In the genomic region with DNA sequence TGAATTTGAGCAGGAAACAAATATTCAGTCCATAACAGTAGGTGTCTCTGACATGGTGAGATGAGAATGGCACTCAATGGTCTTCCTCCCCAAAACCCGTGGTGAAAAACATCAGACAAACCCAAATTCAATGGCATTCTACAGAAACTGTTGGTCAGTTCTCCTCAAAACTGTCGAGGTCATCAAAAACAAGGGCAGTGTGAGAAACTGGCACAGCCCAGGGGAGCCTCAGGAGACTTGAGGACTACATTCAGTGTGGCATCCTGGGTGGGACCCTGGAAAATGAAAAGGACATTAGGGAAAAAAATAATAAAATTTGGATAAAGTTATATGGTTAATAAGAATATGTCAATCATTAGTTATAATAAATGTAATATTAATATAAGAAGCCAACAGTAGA, we compare ENCODE assay signal across 31 cellular contexts. TPM values are rescaled to one million over a fixed set of nuclear protein-coding genes. Genes with fewer than 3 reads are reported as not detected.
"Had no signal": no experiment of that assay in that cellular context is flagged by ENCODE, and none has a peak within 500 bp of the region (broad histone marks: within the 10 kb centered on the region; RNA-seq: fewer than 3 reads in every experiment).

No MANE protein-coding gene starts in this region.

- ATAC-seq: natural killer cell; psoas muscle; right cardiac atrium; sciatic nerve; stimulated activated memory B cell treated with anti-CD40 and anti-IgM and Interleukin-4, amounts not matched to agents 10 μg/mL and 1 μg/mL and 100 μg/mL, for 72 hours; stimulated activated naive CD8-positive, alpha-beta T cell treated with anti-CD3 and anti-CD28 coated beads, Interleukin-15, amount 100 ng/mL, for 72 hours; stimulated activated naive CD8-positive, alpha-beta T cell treated with anti-CD3 and anti-CD28 coated beads, Interleukin-15, Interleukin-2, amounts not matched to agents 100 U/mL and 50 U/mL, for 24 hours; upper lobe of right lung had no signal

- H3K27ac ChIP-seq: neural progenitor cell, ovary, parathyroid adenoma, psoas muscle, skin epidermis, spleen, suprapubic skin, testis, tibial artery, transverse colon, upper lobe of right lung, uterus had no signal

- H3K4me3 ChIP-seq: neural progenitor cell, ovary, psoas muscle, skin epidermis, smooth muscle cell, spleen, suprapubic skin, testis, tibial artery, transverse colon, upper lobe of right lung, uterus had no signal

- H2AFZ ChIP-seq: neural progenitor cell, parathyroid adenoma had no signal

- H3K9ac ChIP-seq: neural progenitor cell, parathyroid adenoma had no signal

- DNase-seq: natural killer cell; occipital lobe; ovary; posterior cingulate gyrus; psoas muscle; right cardiac atrium; spleen; stimulated activated CD4-positive, alpha-beta T cell treated with anti-CD3 and anti-CD28 coated beads, Interleukin-12 subunit alpha, Interleukin-12 subunit beta, amount 100 ng/mL, for 4 hours; stimulated activated CD4-positive, alpha-beta T cell treated with anti-CD3 and anti-CD28 coated beads, Interleukin-1b, Interleukin-23, amount 100 ng/mL, for 48 hours; stimulated activated CD4-positive, alpha-beta T cell treated with anti-CD3 and anti-CD28 coated beads, Interleukin-4, amount 100 ng/mL, for 1 hour; stimulated activated CD4-positive, alpha-beta T cell treated with anti-CD3 and anti-CD28 coated beads, Interleukin-4, amount 100 ng/mL, for 4 hours; stimulated activated CD8-positive, alpha-beta memory T cell treated with anti-CD3 and anti-CD28 coated beads, Interleukin-4, amount 100 ng/mL, for 48 hours; stimulated activated naive CD4-positive, alpha-beta T cell; stimulated activated naive CD8-positive, alpha-beta T cell treated with anti-CD3 and anti-CD28 coated beads, Interleukin-15, amount 100 ng/mL, for 72 hours; stimulated activated naive CD8-positive, alpha-beta T cell treated with anti-CD3 and anti-CD28 coated beads, Interleukin-15, Interleukin-2, amounts not matched to agents 100 U/mL and 50 U/mL, for 24 hours; substantia nigra; testis; tibial artery; transverse colon; upper lobe of right lung; uterus had no signal

- H3K79me2 ChIP-seq: parathyroid adenoma had no signal

- H3K27me3 ChIP-seq: neural progenitor cell, ovary, suprapubic skin, testis, upper lobe of right lung, uterus had no signal

- H3K36me3 ChIP-seq: neural progenitor cell, ovary, spleen, suprapubic skin, tibial artery, transverse colon, upper lobe of right lung, uterus had no signal

- H3K4me2 ChIP-seq: neural progenitor cell, smooth muscle cell had no signal

- H3K9me3 ChIP-seq: ovary, psoas muscle, suprapubic skin, testis, tibial artery, transverse colon, upper lobe of right lung, uterus had no signal

- H3K4me1 ChIP-seq: neural progenitor cell, parathyroid adenoma, psoas muscle, spleen, suprapubic skin, testis, tibial artery, transverse colon, upper lobe of right lung, uterus had no signal

RNA-seq across cellular contexts. Expression of a gene that starts 40.6 kb away (rescaled TPM):
- total RNA-seq: natural killer cell, progenitor cell of endocrine pancreas, smooth muscle cell, spleen, transverse colon, urinary bladder, uterus had no signal
- polyA plus RNA-seq: neural cell, smooth muscle cell had no signal
